Comparison of ENCODE assay signal across 16 cellular contexts in genomic region chr13:110771194-110771593, GRCh38. TPM values are rescaled to one million over a fixed set of nuclear protein-coding genes. Genes with fewer than 3 reads are reported as not detected.
A peak's percentile ranks its signal among the peaks of the same experiment; 100 is the strongest.
DNase-seq lines count a peak whose midpoint lies in the region; ATAC-seq, FAIRE-seq and TF ChIP-seq lines count a peak whose summit lies in the region.
"Had no signal": no experiment of that assay in that cellular context is flagged by ENCODE, and none has a peak within 500 bp of the region (broad histone marks: within the 10 kb centered on the region; RNA-seq: fewer than 3 reads in every experiment).

No MANE protein-coding gene starts in this region.

- no peaks in the 10 kb centered on the region for H3K36me3 ChIP-seq in CD4-positive, alpha-beta memory T cell (ENCODE audit: insufficient read depth, low read length)
- H3K36me3 ChIP-seq: SJSA1 had no signal

- H3K27me3 ChIP-seq in CD4-positive, alpha-beta memory T cell (ENCODE audit: insufficient read depth, low read length), result no peaks in the 10 kb centered on the region

- peak; percentile 48 to 83 (median 58) for ATAC-seq in natural killer cell
- no peak for ATAC-seq in natural killer cell treated with Interleukin-12 subunit alpha and Interleukin-12 subunit beta and Interleukin-15 and Interleukin-18, amount 100 ng/mL, for 72 hours

- no peaks in the 10 kb centered on the region for H3K4me1 ChIP-seq in CD4-positive, alpha-beta memory T cell (ENCODE audit: insufficient read depth, low read length)
- H3K4me1 ChIP-seq: SJSA1 had no signal

- CTCF ChIA-PET in CD4-positive, alpha-beta memory T cell (lab: Charles Lee; ENCODE audit: partially characterized antibody), result no interaction called here

- no peak overlapping the region for H3K27ac Mint-ChIP-seq in natural killer cell
- H3K27ac Mint-ChIP-seq in natural killer cell treated with Interleukin-12 subunit alpha and Interleukin-12 subunit beta and Interleukin-15 and Interleukin-18, amount 100 ng/mL, for 72 hours, result no peak overlapping the region
- H3K27ac Mint-ChIP-seq in CD4-positive, alpha-beta memory T cell, result no peak overlapping the region

- no peaks in the 10 kb centered on the region for H3K36me3 Mint-ChIP-seq in natural killer cell
- H3K36me3 Mint-ChIP-seq in natural killer cell treated with Interleukin-12 subunit alpha and Interleukin-12 subunit beta and Interleukin-15 and Interleukin-18, amount 100 ng/mL, for 72 hours, result no peaks in the 10 kb centered on the region
- no peaks in the 10 kb centered on the region for H3K36me3 Mint-ChIP-seq in CD4-positive, alpha-beta memory T cell

- no peak overlapping the region for H3K4me3 ChIP-seq in CD4-positive, alpha-beta memory T cell (ENCODE audit: low read length in 2 of 2)
- H3K4me3 ChIP-seq: SJSA1 had no signal

- H3K4me1 Mint-ChIP-seq in natural killer cell, result peaks cover 0 to 20% of the 10 kb centered on the region in 2 donors
- H3K4me1 Mint-ChIP-seq in natural killer cell treated with Interleukin-12 subunit alpha and Interleukin-12 subunit beta and Interleukin-15 and Interleukin-18, amount 100 ng/mL, for 72 hours (ENCODE audit: low read depth in 2 of 2), result peaks cover 0 to 12% of the 10 kb centered on the region in 2 donors
- no peaks in the 10 kb centered on the region for H3K4me1 Mint-ChIP-seq in CD4-positive, alpha-beta memory T cell

- no peak overlapping the region for H3K4me3 Mint-ChIP-seq in natural killer cell
- no peak overlapping the region for H3K4me3 Mint-ChIP-seq in natural killer cell treated with Interleukin-12 subunit alpha and Interleukin-12 subunit beta and Interleukin-15 and Interleukin-18, amount 100 ng/mL, for 72 hours
- H3K4me3 Mint-ChIP-seq in CD4-positive, alpha-beta memory T cell, result no peak overlapping the region

- H3K9me3 ChIP-seq in CD4-positive, alpha-beta memory T cell (ENCODE audit: control insufficient read depth in 1 of 2, low read length in 2 of 2), result no peaks in the 10 kb centered on the region

- H3K27me3 Mint-ChIP-seq in natural killer cell (ENCODE audit: low read depth in 2 of 2), result peaks cover 13 to 17% of the 10 kb centered on the region in 2 donors
- peaks cover 14 to 30% of the 10 kb centered on the region in 2 donors for H3K27me3 Mint-ChIP-seq in natural killer cell treated with Interleukin-12 subunit alpha and Interleukin-12 subunit beta and Interleukin-15 and Interleukin-18, amount 100 ng/mL, for 72 hours
- peaks cover 3 to 14% of the 10 kb centered on the region in 2 donors for H3K27me3 Mint-ChIP-seq in CD4-positive, alpha-beta memory T cell

- intact Hi-C loops in natural killer cell (cut with micrococcal nuclease), result no loop called here
- intact Hi-C loops in CD4-positive, alpha-beta memory T cell (cut with micrococcal nuclease), result no loop called here

- no peak overlapping the region for H3K27ac ChIP-seq in CD4-positive, alpha-beta memory T cell (ENCODE audit: low read depth, low read length)
- H3K27ac ChIP-seq: HL-60, SJSA1 had no signal

- POLR2A ChIA-PET in CD4-positive, alpha-beta memory T cell (lab: Charles Lee; ENCODE audit: partially characterized antibody), result no interaction called here

- H3K9me3 Mint-ChIP-seq in natural killer cell, result no peaks in the 10 kb centered on the region
- no peaks in the 10 kb centered on the region for H3K9me3 Mint-ChIP-seq in natural killer cell treated with Interleukin-12 subunit alpha and Interleukin-12 subunit beta and Interleukin-15 and Interleukin-18, amount 100 ng/mL, for 72 hours
- no peaks in the 10 kb centered on the region for H3K9me3 Mint-ChIP-seq in CD4-positive, alpha-beta memory T cell

- FAIRE-seq in RCC 7860 (lab: Jason Lieb, UNC), result no peak
- FAIRE-seq: urothelium cell line had no signal

- no peak for TF ChIP-seq CTCF in natural killer cell (IDR thresholded peaks at IDR 0.05)

- no peak for DNase-seq in natural killer cell
- DNase-seq in natural killer cell treated with Interleukin-12 subunit alpha and Interleukin-12 subunit beta and Interleukin-15 and Interleukin-18, amount 100 ng/mL, for 72 hours (ENCODE audit: low spot score), result no peak
- DNase-seq in RCC 7860 (ENCODE audit: low spot score), result peak; percentile 24
- peak; percentile 72 for DNase-seq in glomerular endothelial cell (ENCODE audit: extremely low read depth, low read depth, low spot score)
- DNase-seq in NCI-H524 treated with DMSO at 0.1 percent for 48 hours (lab: John Stamatoyannopoulos, UW), result no peak
- no peak for DNase-seq in activated CD4-positive, CD25-positive, alpha-beta regulatory T cell (lab: John Stamatoyannopoulos, UW)
- no peak for DNase-seq in CD4-positive, alpha-beta memory T cell
- DNase-seq in T1000 (lab: John Stamatoyannopoulos, UW), result no peak
- DNase-seq: glutamatergic neuron; islet precursor cell; Karpas-422; NCI-H1694; stimulated activated naive CD4-positive, alpha-beta T cell treated with Interleukin-2 at 50 U/mL for 16 hours had no signal

RNA-seq across cellular contexts. Expression of gene ING1, which starts 57.7 kb away (rescaled TPM):
- 10 to 100 TPM; 12.6 to 22.5 (median 15.5) TPM for total RNA-seq in natural killer cell
- 10 to 100 TPM; 11.1 to 15.7 TPM for total RNA-seq in natural killer cell treated with Interleukin-12 subunit alpha and Interleukin-12 subunit beta and Interleukin-15 and Interleukin-18, amount 100 ng/mL, for 72 hours
- total RNA-seq in glomerular endothelial cell, result 10.6 and 15.8 TPM in 2 replicates
- 10 to 100 TPM; 27.4 to 29.4 TPM for total RNA-seq in CD4-positive, alpha-beta memory T cell
- polyA plus RNA-seq in CD4-positive, alpha-beta memory T cell, result 10 to 100 TPM in 1 of 2 donors, 1 to 10 TPM in 1; 9.1 to 16.7 TPM

Comparison
In these comparisons a context has a peak if more than half of its experiments do, and no peak if none do; other contexts are left out.
1. ATAC-seq: peak in natural killer cell (3 of 3); none in natural killer cell treated with Interleukin-12 subunit alpha and Interleukin-12 subunit beta and Interleukin-15 and Interleukin-18, amount 100 ng/mL, for 72 hours (0 of 2).
2. DNase-seq: peak in RCC 7860 (single experiment) and glomerular endothelial cell (single experiment); none in natural killer cell (single experiment), natural killer cell treated with Interleukin-12 subunit alpha and Interleukin-12 subunit beta and Interleukin-15 and Interleukin-18, amount 100 ng/mL, for 72 hours (single experiment), NCI-H524 treated with DMSO at 0.1 percent for 48 hours (single experiment), activated CD4-positive, CD25-positive, alpha-beta regulatory T cell (0 of 4), CD4-positive, alpha-beta memory T cell (0 of 5) and T1000 (single experiment).